8 cellular contexts compared by ENCODE assay signal in genomic region chr3:27633224-27633545, GRCh38.
DNase-seq lines count a peak whose midpoint lies in the region; ATAC-seq and TF ChIP-seq lines count a peak whose summit lies in the region.

No MANE protein-coding gene starts in this region.

- no peaks in the 10 kb centered on the region for H4K20me1 ChIP-seq in DOHH2 (ENCODE audit: control insufficient read depth, insufficient read depth, low read depth, low read length)
- no peaks in the 10 kb centered on the region for H4K20me1 ChIP-seq in hepatocyte (ENCODE audit: insufficient read depth, poor library complexity, severe bottlenecking)

- no peaks in the 10 kb centered on the region for H3K36me3 ChIP-seq in DOHH2 (ENCODE audit: control insufficient read depth, low read length)
- no peaks in the 10 kb centered on the region for H3K36me3 ChIP-seq in hepatocyte (replicated peaks; ENCODE audit: insufficient read depth, low read depth)

- 47% methylated on average over 6 of the region's 6 CpGs for WGBS in hepatocyte (ENCODE audit: low lambda C conversion rate, missing lambda C conversion rate)

- TF ChIP-seq CTCF in DOHH2 (IDR thresholded peaks at IDR 0.05; ENCODE audit: low read depth, low read length, poor library complexity, severe bottlenecking), result no peak
- no peak for TF ChIP-seq CTCF in hepatocyte (IDR thresholded peaks at IDR 0.05; ENCODE audit: poor library complexity)

- peak overlapping the region; percentile 72 for H3K4me3 ChIP-seq in DOHH2 (ENCODE audit: low read length)
- peak overlapping the region; percentile 46 for H3K4me3 ChIP-seq in hepatocyte
- peak overlapping the region; percentile 22 to 57 (median 42) for H3K4me3 ChIP-seq in skin epidermis

- H3K4me2 ChIP-seq in DOHH2 (ENCODE audit: low read length), result peak overlapping the region; percentile 79
- peak overlapping the region; percentile 73 for H3K4me2 ChIP-seq in hepatocyte

- H3K27me3 Mint-ChIP-seq in activated T-helper 2 cell treated with anti-CD3 and anti-CD28 coated beads, Interferon-gamma antibody, Interleukin-2, Interleukin-4, amounts not matched to agents 10 μg/mL and 5 μg/mL and 100 μg/mL, durations not matched to agents 14 hours and 24 hours and 36 hours (ENCODE audit: low read depth), result no peaks in the 10 kb centered on the region

- intact Hi-C loops in activated T-helper 2 cell treated with anti-CD3 and anti-CD28 coated beads, Interferon-gamma antibody, Interleukin-2, Interleukin-4, amounts not matched to agents 10 μg/mL and 5 μg/mL and 100 μg/mL, durations not matched to agents 14 hours and 24 hours and 36 hours (cut with micrococcal nuclease), result loop anchor here (5.0 to 10.0 kb wide), 2 partner anchors 49 to 692 kb away; no protein-coding TSS in a partner anchor

- peak overlapping the region; percentile 93 for H3K4me3 Mint-ChIP-seq in activated T-helper 2 cell treated with anti-CD3 and anti-CD28 coated beads, Interferon-gamma antibody, Interleukin-2, Interleukin-4, amounts not matched to agents 10 μg/mL and 5 μg/mL and 100 μg/mL, durations not matched to agents 14 hours and 24 hours and 36 hours (ENCODE audit: low read depth)

- no peaks in the 10 kb centered on the region for H3K9me3 Mint-ChIP-seq in activated T-helper 2 cell treated with anti-CD3 and anti-CD28 coated beads, Interferon-gamma antibody, Interleukin-2, Interleukin-4, amounts not matched to agents 10 μg/mL and 5 μg/mL and 100 μg/mL, durations not matched to agents 14 hours and 24 hours and 36 hours

- H3K27ac Mint-ChIP-seq in activated T-helper 2 cell treated with anti-CD3 and anti-CD28 coated beads, Interferon-gamma antibody, Interleukin-2, Interleukin-4, amounts not matched to agents 10 μg/mL and 5 μg/mL and 100 μg/mL, durations not matched to agents 14 hours and 24 hours and 36 hours, result peak overlapping the region; percentile 90

- H3K4me1 ChIP-seq in DOHH2 (ENCODE audit: control insufficient read depth, low read length), result peaks cover 8% of the 10 kb centered on the region
- no peaks in the 10 kb centered on the region for H3K4me1 ChIP-seq in hepatocyte (ENCODE audit: insufficient read depth)

- H3K4me1 Mint-ChIP-seq in activated T-helper 2 cell treated with anti-CD3 and anti-CD28 coated beads, Interferon-gamma antibody, Interleukin-2, Interleukin-4, amounts not matched to agents 10 μg/mL and 5 μg/mL and 100 μg/mL, durations not matched to agents 14 hours and 24 hours and 36 hours (ENCODE audit: low read depth), result peaks cover 38% of the 10 kb centered on the region

- H3K27ac ChIP-seq in DOHH2 (ENCODE audit: low read depth, low read length) (no peak overlapping the region), hepatocyte (peak overlapping the region; percentile 79), skin epidermis (peak overlapping the region; percentile 57 to 96 (median 84))

- ATAC-seq in GM21528 (IDR thresholded peaks at IDR 0.05; ENCODE audit: low FRiP score, unreplicated experiment), result peak; percentile 38

- H2AFZ ChIP-seq in hepatocyte, result peak overlapping the region; percentile 62

- H3K79me2 ChIP-seq in DOHH2 (ENCODE audit: control insufficient read depth, low read length) (no peaks in the 10 kb centered on the region), hepatocyte (no peaks in the 10 kb centered on the region)

- H3K9me2 ChIP-seq in DOHH2 (replicated peaks; ENCODE audit: control insufficient read depth, low read length) (no peaks in the 10 kb centered on the region), hepatocyte (replicated peaks; ENCODE audit: insufficient read depth) (no peaks in the 10 kb centered on the region)

- no peaks in the 10 kb centered on the region for H3F3A ChIP-seq in DOHH2 (ENCODE audit: control insufficient read depth, insufficient read depth)

- peak; percentile 39 for DNase-seq in KBM-7
- no peak for DNase-seq in activated T-helper 2 cell treated with anti-CD3 and anti-CD28 coated beads, Interferon-gamma antibody, Interleukin-2, Interleukin-4, amounts not matched to agents 10 μg/mL and 5 μg/mL and 100 μg/mL, durations not matched to agents 14 hours and 24 hours and 36 hours (ENCODE audit: low spot score)
- DNase-seq in hepatocyte (ENCODE audit: low spot score), result no peak
- DNase-seq in hepatic stellate cell (ENCODE audit: low spot score), result no peak
- no peak for DNase-seq in GDM1 (lab: John Stamatoyannopoulos, UW)

- no peaks in the 10 kb centered on the region for H3K36me3 Mint-ChIP-seq in activated T-helper 2 cell treated with anti-CD3 and anti-CD28 coated beads, Interferon-gamma antibody, Interleukin-2, Interleukin-4, amounts not matched to agents 10 μg/mL and 5 μg/mL and 100 μg/mL, durations not matched to agents 14 hours and 24 hours and 36 hours (ENCODE audit: low read depth)

- H3K9me3 ChIP-seq in DOHH2 (ENCODE audit: control insufficient read depth, insufficient read depth, low read length) (no peaks in the 10 kb centered on the region), hepatocyte (ENCODE audit: low read depth) (no peaks in the 10 kb centered on the region)

- in situ Hi-C loops in KBM-7 (cut with MboI; ENCODE audit: low pct_unique_long_range_greater_than_20kb, low sequenced_read_pairs), result no loop called here

- H3K27me3 ChIP-seq in DOHH2 (ENCODE audit: control insufficient read depth, low read length), result peaks cover 6% of the 10 kb centered on the region
- no peaks in the 10 kb centered on the region for H3K27me3 ChIP-seq in hepatocyte
